In the genomic region with DNA sequence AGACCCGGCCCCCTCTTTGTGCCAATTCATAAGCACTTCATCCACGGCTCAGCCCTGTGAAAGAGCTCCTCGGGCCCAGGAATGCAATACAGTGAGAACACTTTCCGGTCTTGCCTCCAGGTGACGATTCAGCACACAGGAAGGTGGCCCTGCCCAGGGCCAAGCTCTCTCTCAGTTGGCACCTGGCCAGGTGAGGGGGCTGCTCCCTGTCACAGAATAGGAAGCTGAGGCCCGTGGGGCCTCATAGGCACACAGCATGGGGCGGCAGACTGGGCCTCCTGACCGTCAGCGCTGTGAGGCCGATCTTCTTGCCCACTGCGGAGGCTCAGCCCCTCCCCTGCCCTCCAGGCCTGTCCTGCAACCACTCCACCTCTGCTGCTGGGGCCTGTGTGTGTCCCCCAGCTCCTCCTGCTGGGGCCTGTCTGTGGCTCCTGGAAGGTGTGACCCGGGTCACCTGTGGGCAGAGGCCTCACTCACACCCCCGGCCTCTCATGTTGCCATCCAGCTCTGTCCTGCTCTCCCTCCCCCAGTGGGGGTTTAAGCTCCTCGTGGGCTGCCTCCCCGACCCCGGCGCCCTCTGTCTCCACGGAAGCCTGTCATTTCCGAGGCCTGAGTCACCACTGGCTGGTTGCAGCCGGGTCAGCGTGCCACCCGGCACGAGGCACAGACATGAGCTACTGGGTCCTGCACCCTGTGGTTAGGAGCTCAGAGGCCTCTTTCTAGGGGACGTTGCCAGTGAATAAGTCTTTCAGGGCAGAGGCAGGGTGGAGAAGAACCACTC, we compare ENCODE assay signal across 10 cellular contexts.
DNase-seq lines count a peak whose midpoint lies in the region; ATAC-seq and TF ChIP-seq lines count a peak whose summit lies in the region.
"Had no signal": no experiment of that assay in that cellular context is flagged by ENCODE, and none has a peak within 500 bp of the region (broad histone marks: within the 10 kb centered on the region; RNA-seq: fewer than 3 reads in every experiment).

No MANE protein-coding gene starts in this region.

- H3K36me3 ChIP-seq in lower lobe of right lung (no peaks in the 10 kb centered on the region), gastrocnemius medialis (no peaks in the 10 kb centered on the region)
- H3K36me3 ChIP-seq: esophagus muscularis mucosa had no signal

- POLR2A ChIA-PET in AG04449 (lab: Yijun Ruan, JAX): interaction anchor here (0.9 to 1.7 kb wide), 4 partner anchors 31 to 130 kb away, joined by 3 to 7 read pairs (median 3); no protein-coding TSS in a partner anchor

- DNase-seq in AG04449 (ENCODE audit: low read depth, low spot score): peak; percentile 69
- peak; percentile 97 for DNase-seq in HT-29 (ENCODE audit: low spot score)
- peak; percentile 57 for DNase-seq in brain pericyte (ENCODE audit: low read depth, low spot score)
- DNase-seq in lower lobe of right lung: peak; percentile 75
- no peak for DNase-seq in effector CD8-positive, alpha-beta T cell (lab: John Stamatoyannopoulos, UW)
- no peak for DNase-seq in gastrocnemius medialis
- DNase-seq: DND-41 had no signal

- H3K4me3 ChIP-seq in AG04449 (ENCODE audit: low read depth, low read length): no peak overlapping the region
- no peak overlapping the region for H3K4me3 ChIP-seq in lower lobe of right lung
- H3K4me3 ChIP-seq in gastrocnemius medialis: no peak overlapping the region
- H3K4me3 ChIP-seq: esophagus muscularis mucosa had no signal

- TF ChIP-seq CTCF in AG04449 (IDR thresholded peaks at IDR 0.05; ENCODE audit: insufficient read depth, low read length, missing control alignments) (no peak), lower lobe of right lung (IDR thresholded peaks at IDR 0.05) (no peak), gastrocnemius medialis (IDR thresholded peaks at IDR 0.05 in 4 of 5, conservative IDR thresholded peaks at IDR 0.05 in 1 of 5) (no peak)

- intact Hi-C loops in lower lobe of right lung (cut with DNase I): no loop called here
- intact Hi-C loops in gastrocnemius medialis (cut with DNase I; ENCODE audit: low total_unique reads): no loop called here

- H3K4me1 ChIP-seq in lower lobe of right lung (peaks cover 26% of the 10 kb centered on the region), gastrocnemius medialis (no peaks in the 10 kb centered on the region)

- H3K27ac ChIP-seq in lower lobe of right lung (peak overlapping the region; percentile 79), gastrocnemius medialis (no peak overlapping the region)

- no peaks in the 10 kb centered on the region for H3K9me3 ChIP-seq in lower lobe of right lung
- no peaks in the 10 kb centered on the region for H3K9me3 ChIP-seq in gastrocnemius medialis
- H3K9me3 ChIP-seq: esophagus muscularis mucosa had no signal

- CTCF ChIA-PET in AG04449 (lab: Yijun Ruan, JAX): interaction anchor here (0.8 to 2.4 kb wide), 6 partner anchors 58 to 240 kb away, joined by 3 to 14 read pairs (median 5); no protein-coding TSS in a partner anchor

- H3K27me3 ChIP-seq in lower lobe of right lung (ENCODE audit: low read depth) (no peaks in the 10 kb centered on the region), gastrocnemius medialis (no peaks in the 10 kb centered on the region)

- TF ChIP-seq POLR2A in gastrocnemius medialis (IDR thresholded peaks at IDR 0.05): no peak

- peak; percentile 88 to 91 for ATAC-seq in lower lobe of right lung
- ATAC-seq in HG02571 (IDR thresholded peaks at IDR 0.05; ENCODE audit: unreplicated experiment): no peak
- ATAC-seq in gastrocnemius medialis: no peak
- ATAC-seq in HG03342 (IDR thresholded peaks at IDR 0.05; ENCODE audit: unreplicated experiment): no peak

- in situ Hi-C loops in gastrocnemius medialis (cut with MboI; ENCODE audit: low sequenced_read_pairs in 4 of 4): loop anchor here in 2 of 4 donors (5.0 to 25.0 kb wide), 2 partner anchors 168 to 393 kb away; a partner anchor contains a TSS

Comparison
In these comparisons a context has a peak if more than half of its experiments do, and no peak if none do; other contexts are left out.
1. DNase-seq: peak in AG04449 (single experiment), HT-29 (single experiment), brain pericyte (single experiment) and lower lobe of right lung (single experiment); none in effector CD8-positive, alpha-beta T cell (single experiment) and gastrocnemius medialis (0 of 2).
2. ATAC-seq: peak in lower lobe of right lung (2 of 2); none in HG02571 (single experiment), gastrocnemius medialis (0 of 2) and HG03342 (single experiment).